12 cellular contexts compared by ENCODE assay signal in the genomic region with DNA sequence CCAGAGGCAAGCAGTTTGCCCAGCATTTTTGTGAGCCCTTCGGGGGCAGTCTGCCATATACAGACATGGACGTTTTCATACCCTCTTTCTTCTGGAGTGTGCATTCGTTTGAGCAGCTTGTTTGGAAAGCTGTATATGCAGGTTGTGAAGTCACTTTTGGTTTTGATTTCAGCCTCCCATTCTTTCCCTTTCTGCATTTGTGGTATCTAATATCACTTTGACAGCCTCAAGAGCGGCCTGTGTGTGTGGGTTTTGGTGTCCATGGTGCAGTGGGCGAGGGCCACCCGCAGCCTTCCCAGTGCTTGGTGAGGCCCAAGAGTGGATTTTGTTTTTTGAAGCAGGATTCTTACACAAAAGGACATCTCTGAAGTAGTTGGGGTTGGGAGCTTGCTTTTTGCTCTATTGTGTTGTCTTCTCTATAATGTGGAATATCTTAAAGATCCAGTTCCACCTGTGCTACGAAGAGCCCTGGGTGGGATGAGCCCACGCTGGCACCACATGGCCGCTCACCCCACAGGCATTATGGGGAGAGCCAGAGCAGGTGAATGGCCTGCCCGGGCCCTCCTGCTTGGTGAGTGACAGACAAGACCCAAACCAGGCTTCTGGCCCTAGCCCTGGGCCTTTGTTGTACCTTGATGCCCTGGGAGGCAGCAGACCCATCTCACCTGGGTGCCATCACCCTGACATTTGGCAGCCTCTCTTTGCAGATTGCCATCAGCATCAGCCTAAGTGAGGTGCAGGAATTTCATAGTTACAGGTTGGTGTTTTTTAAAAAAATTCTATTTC. TPM values are rescaled to one million over a fixed set of nuclear protein-coding genes. Genes with fewer than 3 reads are reported as not detected.
DNase-seq lines count a peak whose midpoint lies in the region; ATAC-seq, FAIRE-seq and TF ChIP-seq lines count a peak whose summit lies in the region.
"Had no signal": no experiment of that assay in that cellular context is flagged by ENCODE, and none has a peak within 500 bp of the region (broad histone marks: within the 10 kb centered on the region; RNA-seq: fewer than 3 reads in every experiment).

No MANE protein-coding gene starts in this region.

- H3K9me3 ChIP-seq in T-helper 17 cell (ENCODE audit: control insufficient read depth, low read length, poor library complexity, severe bottlenecking) (no peaks in the 10 kb centered on the region), breast epithelium (no peaks in the 10 kb centered on the region)
- no peaks in the 10 kb centered on the region for H3K9me3 ChIP-seq in naive thymus-derived CD4-positive, alpha-beta T cell (ENCODE audit: control insufficient read depth in 2 of 3, low read length in 3 of 3)

- peaks cover 18% of the 10 kb centered on the region for H3K4me1 ChIP-seq in GM23338 (ENCODE audit: insufficient read depth)
- H3K4me1 ChIP-seq in naive thymus-derived CD4-positive, alpha-beta T cell (ENCODE audit: control insufficient read depth in 2 of 2, insufficient read depth in 2 of 2, low read length in 2 of 2), result peaks cover 84 to 95% of the 10 kb centered on the region in 2 donors
- peaks cover 0 to 4% of the 10 kb centered on the region in 2 donors for H3K4me1 ChIP-seq in breast epithelium

- DNase-seq in GM18507 (ENCODE audit: extremely low spot score, insufficient read length, low read depth) (no peak), GM23338 (ENCODE audit: low spot score) (no peak), T-helper 17 cell (no peak), caudate nucleus (lab: John Stamatoyannopoulos, UW) (no peak), breast epithelium (ENCODE audit: low spot score in 2 of 2) (no peak), NCI-H146 (lab: John Stamatoyannopoulos, UW) (no peak)
- DNase-seq in naive thymus-derived CD4-positive, alpha-beta T cell, result peak in 3 of 9 donors; percentile 22 to 40 (median 29)
- DNase-seq in stimulated activated CD4-positive, alpha-beta T cell treated with anti-CD3 and anti-CD28 coated beads, Interleukin-15, amount 100 ng/mL, for 24 hours, result no peak
- DNase-seq: foreskin keratinocyte had no signal

- H3K27me3 ChIP-seq in GM23338 (ENCODE audit: insufficient read depth) (no peaks in the 10 kb centered on the region), breast epithelium (no peaks in the 10 kb centered on the region)
- H3K27me3 ChIP-seq in naive thymus-derived CD4-positive, alpha-beta T cell (ENCODE audit: control insufficient read depth in 2 of 2, insufficient read depth in 2 of 2, low read length in 2 of 2), result no peaks in the 10 kb centered on the region
- H3K27me3 ChIP-seq: foreskin keratinocyte had no signal

- TF ChIP-seq CTCF in GM23338 (conservative IDR thresholded peaks at IDR 0.05; ENCODE audit: low read depth in 2 of 2), result no peak
- no peak for TF ChIP-seq CTCF in breast epithelium (IDR thresholded peaks at IDR 0.05)

- H3K4me2 ChIP-seq in GM23338, result no peak overlapping the region

- H3K27ac Mint-ChIP-seq in GM23338, result no peak overlapping the region
- H3K27ac Mint-ChIP-seq in T-helper 17 cell, result peak overlapping the region; percentile 95
- peak overlapping the region; percentile 84 to 97 (median 90) for H3K27ac Mint-ChIP-seq in naive thymus-derived CD4-positive, alpha-beta T cell

- H4K20me1 ChIP-seq in GM23338 (replicated peaks; ENCODE audit: insufficient read depth), result peaks cover 11% of the 10 kb centered on the region; the same call in 1 of the 2 replicates

- no peaks in the 10 kb centered on the region for H3K9me3 Mint-ChIP-seq in GM23338
- H3K9me3 Mint-ChIP-seq in naive thymus-derived CD4-positive, alpha-beta T cell, result no peaks in the 10 kb centered on the region

- TF ChIP-seq POLR2A in breast epithelium (IDR thresholded peaks at IDR 0.05), result no peak

- peaks cover 38% of the 10 kb centered on the region for H3K4me1 Mint-ChIP-seq in GM23338
- H3K4me1 Mint-ChIP-seq in T-helper 17 cell, result peaks cover 78% of the 10 kb centered on the region
- H3K4me1 Mint-ChIP-seq in naive thymus-derived CD4-positive, alpha-beta T cell, result peaks cover 74 to 100% (median 98%) of the 10 kb centered on the region in 7 donors

- peak; percentile 94 for FAIRE-seq in GM18507 (lab: Jason Lieb, UNC)
- FAIRE-seq: G401.6 had no signal

- no peak overlapping the region for H3K27ac ChIP-seq in GM23338 (ENCODE audit: low read depth)
- peak overlapping the region; percentile 55 for H3K27ac ChIP-seq in naive thymus-derived CD4-positive, alpha-beta T cell (ENCODE audit: low read depth, low read length)
- no peak overlapping the region for H3K27ac ChIP-seq in caudate nucleus (ENCODE audit: low read depth, low read length)
- H3K27ac ChIP-seq in breast epithelium, result no peak overlapping the region
- H3K27ac ChIP-seq: foreskin keratinocyte had no signal

- CTCF ChIA-PET in naive thymus-derived CD4-positive, alpha-beta T cell (lab: Charles Lee), result interaction anchor here (0.6 to 5.0 kb wide), 3 partner anchors 9 to 675 kb away, joined by 4 to 28 read pairs (median 5); no protein-coding TSS in a partner anchor

- H3K36me3 ChIP-seq in GM23338 (ENCODE audit: insufficient read depth) (no peaks in the 10 kb centered on the region), breast epithelium (no peaks in the 10 kb centered on the region)
- peaks cover 0 to 6% (median 0%) of the 10 kb centered on the region in 3 experiments for H3K36me3 ChIP-seq in naive thymus-derived CD4-positive, alpha-beta T cell (ENCODE audit: control insufficient read depth in 2 of 3, insufficient read depth in 3 of 3, low read length in 3 of 3)

- no peaks in the 10 kb centered on the region for H3F3A ChIP-seq in GM23338 (replicated peaks; ENCODE audit: low read depth)

- peaks cover 6% of the 10 kb centered on the region for H3K27me3 Mint-ChIP-seq in GM23338 (ENCODE audit: insufficient read depth, low read depth, poor library complexity)
- H3K27me3 Mint-ChIP-seq in T-helper 17 cell, result no peaks in the 10 kb centered on the region
- no peaks in the 10 kb centered on the region for H3K27me3 Mint-ChIP-seq in naive thymus-derived CD4-positive, alpha-beta T cell

- ATAC-seq in GM23338, result peak; percentile 26
- peak; percentile 56 for ATAC-seq in T-helper 17 cell
- ATAC-seq in naive thymus-derived CD4-positive, alpha-beta T cell, result peak; percentile 51
- ATAC-seq: foreskin keratinocyte, Right ventricle myocardium inferior, sciatic nerve had no signal

- POLR2A ChIA-PET in naive thymus-derived CD4-positive, alpha-beta T cell (lab: Charles Lee), result interaction anchor here (1.0 to 10.8 kb wide), 3 partner anchors 10 to 27 kb away, joined by 5 to 99 read pairs (median 10); no protein-coding TSS in a partner anchor

- peaks cover 77% of the 10 kb centered on the region for H3K79me2 ChIP-seq in GM23338 (replicated peaks; ENCODE audit: insufficient read depth)

- H3K4me3 Mint-ChIP-seq in GM23338, result no peak overlapping the region
- H3K4me3 Mint-ChIP-seq in T-helper 17 cell, result peak overlapping the region; percentile 86
- H3K4me3 Mint-ChIP-seq in naive thymus-derived CD4-positive, alpha-beta T cell, result peak overlapping the region; percentile 51 to 83 (median 79)

- H3K4me3 ChIP-seq in GM23338 (no peak overlapping the region), breast epithelium (no peak overlapping the region)
- H3K4me3 ChIP-seq in naive thymus-derived CD4-positive, alpha-beta T cell (ENCODE audit: low read length), result peak overlapping the region; percentile 25

- H2AFZ ChIP-seq in GM23338, result no peak overlapping the region

- H3K36me3 Mint-ChIP-seq in GM23338 (ENCODE audit: low read depth) (peaks cover 4% of the 10 kb centered on the region; the same call in 2 of the 3 replicates), T-helper 17 cell (ENCODE audit: low read depth) (no peaks in the 10 kb centered on the region)
- H3K36me3 Mint-ChIP-seq in naive thymus-derived CD4-positive, alpha-beta T cell, result peaks cover 3 to 44% (median 4%) of the 10 kb centered on the region in 5 donors

- intact Hi-C loops in naive thymus-derived CD4-positive, alpha-beta T cell (cut with micrococcal nuclease), result loop anchor here (1.0 to 5.0 kb wide), 4 partner anchors 8 to 33 kb away; no protein-coding TSS in a partner anchor
- intact Hi-C loops in breast epithelium (cut with DNase I; ENCODE audit: low total_unique reads), result loop anchor here (10.0 kb wide), 1 partner anchor 829 kb away; a partner anchor contains a TSS

- H3K9me2 ChIP-seq in GM23338 (ENCODE audit: insufficient read depth), result no peaks in the 10 kb centered on the region

TF ChIP-seq in GM23338, 12 proteins besides CTCF, POLR2A, EP300 and RAD21:
- TF ChIP-seq POLR2AphosphoS5 (IDR thresholded peaks at IDR 0.05; ENCODE audit: low read depth) (no peak), ZNF114 (CRISPR knock-in tag; IDR thresholded peaks at IDR 0.05) (no peak), JUNB (IDR thresholded peaks at IDR 0.05; ENCODE audit: unreplicated experiment) (no peak), CREB1 (CRISPR knock-in tag; IDR thresholded peaks at IDR 0.05; ENCODE audit: low read depth) (no peak)
TF ChIP-seq in GM23338: peak in this region for 0.

RNA-seq across cellular contexts. Expression of a gene that starts 29.5 kb away (rescaled TPM):
- total RNA-seq in GM23338 (2014; rRNA removed; shearing (Covaris generic)), result 36.9 and 42.3 TPM in 2 replicates
- polyA plus RNA-seq in GM23338 (2016; fragmentation: Nextera tagmentation; extraction: Ambion mirVana), result 6.5 and 8.5 TPM in 2 replicates
- total RNA-seq in T-helper 17 cell (100 to 1,000 TPM; 109 to 110 TPM), breast epithelium (10 to 100 TPM; 22.6 to 35.4 (median 25.8) TPM)
- 100 to 1,000 TPM; 126 to 165 (median 157) TPM for total RNA-seq in naive thymus-derived CD4-positive, alpha-beta T cell
- polyA plus RNA-seq in naive thymus-derived CD4-positive, alpha-beta T cell, result 10 to 100 TPM; 51.4 to 75.4 TPM
